Comparison of ENCODE assay signal across 34 cellular contexts in the genomic region with DNA sequence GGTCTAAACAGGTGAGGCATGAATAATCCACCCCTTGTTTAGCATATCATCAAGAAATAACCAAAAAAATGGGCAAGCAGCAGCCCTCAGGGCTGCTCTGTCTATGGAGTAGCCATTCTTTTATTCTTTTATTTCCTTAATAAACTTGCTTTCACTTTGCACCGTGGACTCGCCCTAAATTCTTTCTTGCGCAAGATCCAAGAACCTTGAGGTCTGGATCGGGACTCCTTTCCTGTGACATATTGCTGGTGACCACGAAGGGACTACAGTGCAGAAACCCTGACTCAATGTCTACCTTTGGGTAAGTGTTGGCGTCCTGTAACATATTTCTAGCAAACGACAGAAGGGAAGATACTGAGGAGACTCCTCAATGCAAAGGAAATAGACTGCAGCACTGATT.
"Had no signal": no experiment of that assay in that cellular context is flagged by ENCODE, and none has a peak within 500 bp of the region (broad histone marks: within the 10 kb centered on the region; RNA-seq: fewer than 3 reads in every experiment).

No MANE protein-coding gene starts in this region.

- ATAC-seq: activated CD4-positive, alpha-beta T cell treated with anti-CD3 and anti-CD28 coated beads for 36 hours; activated CD4-positive, CD25-positive, alpha-beta regulatory T cell treated with anti-CD3 and anti-CD28 coated beads, Interleukin-2, amount 50 U/mL, for 24 hours; activated CD8-positive, alpha-beta memory T cell treated with anti-CD3 and anti-CD28 coated beads, Interleukin-2, amount 10 ng/mL, durations not matched to agents 7 days and 5 days; activated CD8-positive, alpha-beta T cell treated with anti-CD3 and anti-CD28 coated beads, Interleukin-2, amount 10 ng/mL, durations not matched to agents 7 days and 5 days; activated naive CD4-positive, alpha-beta T cell treated with anti-CD3 and anti-CD28 coated beads, Interleukin-2, amount 50 U/mL, for 72 hours; activated T-helper 17 cell treated with anti-CD3 and anti-CD28 coated beads, Interleukin-2, amount 50 U/mL, for 72 hours; body of pancreas; WTC11 had no signal

- H3K36me3 ChIP-seq: adrenal gland, brain microvascular endothelial cell, breast epithelium, WERI-Rb-1 had no signal

- H3K9me3 ChIP-seq: adrenal gland, body of pancreas, breast epithelium had no signal

- H3K4me3 ChIP-seq: adrenal gland, body of pancreas, breast epithelium had no signal

- H3K27me3 ChIP-seq: adrenal gland, body of pancreas, brain microvascular endothelial cell, breast epithelium had no signal

- H3K27ac ChIP-seq: adrenal gland, body of pancreas, brain microvascular endothelial cell, breast epithelium, WERI-Rb-1 had no signal

- DNase-seq: activated CD4-positive, alpha-beta memory T cell treated with anti-CD3 and anti-CD28 coated beads, Interleukin-2, amount 10 ng/mL, durations not matched to agents 7 days and 5 days; activated CD4-positive, alpha-beta T cell treated with anti-CD3 and anti-CD28 coated beads for 1 hour; activated CD4-positive, alpha-beta T cell treated with anti-CD3 and anti-CD28 coated beads for 36 hours; activated CD4-positive, alpha-beta T cell treated with anti-CD3 and anti-CD28 coated beads for 48 hours; activated CD4-positive, alpha-beta T cell treated with anti-CD3 and anti-CD28 coated beads, Interleukin-2, amount 10 ng/mL, durations not matched to agents 7 days and 5 days; activated CD4-positive, alpha-beta T cell treated with anti-CD3 and anti-CD28 coated beads, Interleukin-2, amount 50 U/mL, for 48 hours; activated CD4-positive, CD25-positive, alpha-beta regulatory T cell; activated CD8-positive, alpha-beta memory T cell treated with anti-CD3 and anti-CD28 coated beads for 24 hours; activated CD8-positive, alpha-beta memory T cell treated with anti-CD3 and anti-CD28 coated beads, Interleukin-2, amount 10 ng/mL, durations not matched to agents 7 days and 5 days; activated CD8-positive, alpha-beta memory T cell treated with anti-CD3 and anti-CD28 coated beads, Interleukin-2, amount 50 U/mL, for 48 hours; activated CD8-positive, alpha-beta T cell treated with anti-CD3 and anti-CD28 coated beads, Interleukin-2, amount 10 ng/mL, durations not matched to agents 7 days and 5 days; activated effector memory CD4-positive, alpha-beta T cell treated with anti-CD3 and anti-CD28 coated beads, Interleukin-2, amount 50 U/mL, for 16 hours; activated gamma-delta T cell treated with Interleukin-2 at 50 U/mL for 16 hours; activated naive CD4-positive, alpha-beta T cell; activated naive CD4-positive, alpha-beta T cell treated with anti-CD3 and anti-CD28 coated beads for 36 hours; activated naive CD4-positive, alpha-beta T cell treated with anti-CD3 and anti-CD28 coated beads, Interleukin-2, amount 50 U/mL, for 16 hours; activated naive CD8-positive, alpha-beta T cell treated with anti-CD3 and anti-CD28 coated beads for 36 hours; activated T-cell treated with anti-CD3 and anti-CD28 coated beads, Interleukin-2, amount 50 U/mL, for 24 hours; activated T-cell treated with anti-CD3 and anti-CD28 coated beads, Interleukin-2, amount 50 U/mL, for 48 hours; adrenal gland; amniotic stem cell; aorta; body of pancreas; brain microvascular endothelial cell; central memory CD4-positive, alpha-beta T cell; T-helper 2 cell; T-helper 9 cell; WERI-Rb-1 had no signal

- H3K4me1 ChIP-seq: adrenal gland, body of pancreas, breast epithelium had no signal

- FAIRE-seq: astrocyte had no signal
